In genomic region chr1:199780948-199781347, GRCh38 we compare ENCODE assay signal across 21 cellular contexts.
DNase-seq lines count a peak whose midpoint lies in the region; ATAC-seq and TF ChIP-seq lines count a peak whose summit lies in the region.
"Had no signal": no experiment of that assay in that cellular context is flagged by ENCODE, and none has a peak within 500 bp of the region (broad histone marks: within the 10 kb centered on the region; RNA-seq: fewer than 3 reads in every experiment).

No MANE protein-coding gene starts in this region.

- H3K9me3 Mint-ChIP-seq in HFFc6 = no peaks in the 10 kb centered on the region
- H3K9me3 Mint-ChIP-seq in CD8-positive, alpha-beta memory T cell = peaks cover 0 to 2% (median 0%) of the 10 kb centered on the region in 5 donors
- H3K9me3 Mint-ChIP-seq: activated naive CD8-positive, alpha-beta T cell treated with anti-CD3 and anti-CD28 coated beads for 36 hours; activated T-cell treated with anti-CD3 and anti-CD28 coated beads, Interleukin-2, amount 50 U/mL, for 72 hours; endodermal cell had no signal

- H3K36me3 ChIP-seq in CD8-positive, alpha-beta memory T cell (ENCODE audit: insufficient read depth, low read length) = no peaks in the 10 kb centered on the region
- H3K36me3 ChIP-seq: gastroesophageal sphincter, HAP-1, ovary had no signal

- H3K27ac ChIP-seq in foreskin keratinocyte (no peak overlapping the region), coronary artery (no peak overlapping the region)
- H3K27ac ChIP-seq in CD8-positive, alpha-beta memory T cell (ENCODE audit: low read depth, low read length) = no peak overlapping the region
- H3K27ac ChIP-seq: gastroesophageal sphincter, ovary had no signal

- H3K27ac Mint-ChIP-seq in HFFc6 = peak overlapping the region; percentile 27; the same call in 1 of the 2 replicates
- H3K27ac Mint-ChIP-seq in CD8-positive, alpha-beta memory T cell = no peak overlapping the region
- H3K27ac Mint-ChIP-seq: activated CD8-positive, alpha-beta T cell treated with anti-CD3 and anti-CD28 coated beads, Interleukin-2, amount 10 ng/mL, durations not matched to agents 7 days and 5 days; activated naive CD8-positive, alpha-beta T cell treated with anti-CD3 and anti-CD28 coated beads for 36 hours; activated T-cell treated with anti-CD3 and anti-CD28 coated beads, Interleukin-2, amount 50 U/mL, for 72 hours; endodermal cell had no signal

- TF ChIP-seq CTCF in HFFc6 (IDR thresholded peaks at IDR 0.05) = no peak
- no peak for TF ChIP-seq CTCF in astrocyte of the cerebellum (IDR thresholded peaks at IDR 0.05; ENCODE audit: low read depth, low read length, missing control alignments)
- no peak for TF ChIP-seq CTCF in foreskin keratinocyte (conservative IDR thresholded peaks at IDR 0.05)
- no peak for TF ChIP-seq CTCF in coronary artery (IDR thresholded peaks at IDR 0.05)

- H3K4me1 Mint-ChIP-seq in HFFc6 (ENCODE audit: low read depth) = peaks cover 57% of the 10 kb centered on the region
- no peaks in the 10 kb centered on the region for H3K4me1 Mint-ChIP-seq in CD8-positive, alpha-beta memory T cell

- H3K4me3 ChIP-seq in astrocyte of the cerebellum (ENCODE audit: low read depth, low read length) (no peak overlapping the region), coronary artery (no peak overlapping the region)
- H3K4me3 ChIP-seq in CD8-positive, alpha-beta memory T cell (ENCODE audit: low read length) = no peak overlapping the region
- H3K4me3 ChIP-seq: gastroesophageal sphincter, HAP-1, lung, ovary had no signal

- H3K9me3 ChIP-seq in CD8-positive, alpha-beta memory T cell (ENCODE audit: low read length) = no peaks in the 10 kb centered on the region
- H3K9me3 ChIP-seq: gastroesophageal sphincter, HAP-1, ovary had no signal

- in situ Hi-C loops in astrocyte of the cerebellum (cut with HindIII; ENCODE audit: low sequenced_read_pairs) = no loop called here

- H3K27me3 Mint-ChIP-seq in HFFc6 (ENCODE audit: insufficient read depth) = no peaks in the 10 kb centered on the region
- H3K27me3 Mint-ChIP-seq in CD8-positive, alpha-beta memory T cell = peaks cover 3 to 4% of the 10 kb centered on the region in 2 donors

- peak overlapping the region; percentile 6; the same call in 1 of the 2 replicates for H3K4me3 Mint-ChIP-seq in HFFc6
- H3K4me3 Mint-ChIP-seq in CD8-positive, alpha-beta memory T cell = no peak overlapping the region
- H3K4me3 Mint-ChIP-seq: activated CD8-positive, alpha-beta T cell treated with anti-CD3 and anti-CD28 coated beads, Interleukin-2, amount 10 ng/mL, durations not matched to agents 7 days and 5 days; activated naive CD8-positive, alpha-beta T cell treated with anti-CD3 and anti-CD28 coated beads for 36 hours; activated T-cell treated with anti-CD3 and anti-CD28 coated beads, Interleukin-2, amount 50 U/mL, for 72 hours; endodermal cell had no signal

- peaks cover 35% of the 10 kb centered on the region for H3K4me1 ChIP-seq in foreskin keratinocyte
- no peaks in the 10 kb centered on the region for H3K4me1 ChIP-seq in CD8-positive, alpha-beta memory T cell (ENCODE audit: insufficient read depth, low read length)
- H3K4me1 ChIP-seq: gastroesophageal sphincter had no signal

- POLR2A ChIA-PET in CD8-positive, alpha-beta memory T cell (lab: Charles Lee) = no interaction called here

- DNase-seq in AG08395 (ENCODE audit: low spot score) = peak; percentile 7
- peak; percentile 47 for DNase-seq in HFFc6
- DNase-seq in astrocyte of the cerebellum (ENCODE audit: low read depth) = peak; percentile 18
- peak in 1 of 2 donors; percentile 17 for DNase-seq in foreskin keratinocyte
- DNase-seq in coronary artery (ENCODE audit: low spot score) = no peak
- DNase-seq in CD8-positive, alpha-beta memory T cell = no peak
- DNase-seq: activated CD8-positive, alpha-beta T cell treated with anti-CD3 and anti-CD28 coated beads, Interleukin-2, amount 10 ng/mL, durations not matched to agents 7 days and 5 days; activated naive CD8-positive, alpha-beta T cell treated with anti-CD3 and anti-CD28 coated beads for 36 hours; activated T-cell treated with anti-CD3 and anti-CD28 coated beads, Interleukin-2, amount 50 U/mL, for 72 hours; caudate nucleus; endodermal cell; NCI-H187 treated with DMSO at 0.1 percent for 48 hours; NCI-H446; ovary; SHP77; T-helper 1 cell had no signal

- H3K36me3 Mint-ChIP-seq in HFFc6 (ENCODE audit: low read depth) = no peaks in the 10 kb centered on the region
- H3K36me3 Mint-ChIP-seq in CD8-positive, alpha-beta memory T cell = no peaks in the 10 kb centered on the region
- H3K36me3 Mint-ChIP-seq: activated naive CD8-positive, alpha-beta T cell treated with anti-CD3 and anti-CD28 coated beads for 36 hours had no signal

- no peaks in the 10 kb centered on the region for H3K27me3 ChIP-seq in foreskin keratinocyte
- H3K27me3 ChIP-seq in CD8-positive, alpha-beta memory T cell (ENCODE audit: insufficient read depth, low read length, poor library complexity, severe bottlenecking) = no peaks in the 10 kb centered on the region
- H3K27me3 ChIP-seq: gastroesophageal sphincter, ovary had no signal

- ATAC-seq in foreskin keratinocyte (peak; percentile 61), HG03039 (IDR thresholded peaks at IDR 0.05; ENCODE audit: unreplicated experiment) (no peak), HG03565 (IDR thresholded peaks at IDR 0.05; ENCODE audit: unreplicated experiment) (no peak)
- ATAC-seq: activated CD8-positive, alpha-beta T cell treated with anti-CD3 and anti-CD28 coated beads, Interleukin-2, amount 10 ng/mL, durations not matched to agents 7 days and 5 days; activated T-cell treated with anti-CD3 and anti-CD28 coated beads, Interleukin-2, amount 50 U/mL, for 72 hours; gastroesophageal sphincter had no signal

- CTCF ChIA-PET in CD8-positive, alpha-beta memory T cell (lab: Charles Lee) = no interaction called here

Comparison
In these comparisons a context has a peak if more than half of its experiments do, and no peak if none do; other contexts are left out.
1. DNase-seq: peak in AG08395 (single experiment), HFFc6 (single experiment) and astrocyte of the cerebellum (single experiment); none in coronary artery (single experiment) and CD8-positive, alpha-beta memory T cell (0 of 5).